ENCODE assay signal across 1 cellular context in genomic region chr11:71996946-71997345, GRCh38.
TF ChIP-seq lines count a peak whose summit lies in the region.

No MANE protein-coding gene starts in this region.

TF ChIP-seq in GM12878, 131 proteins besides CTCF, POLR2A, EP300 and RAD21:
- TF ChIP-seq BHLHE40 (IDR thresholded peaks at IDR 0.05; ENCODE audit: borderline replicate concordance in 1 of 2, low read depth in 2 of 2, low read length in 1 of 2) (peak; percentile 27 to 46; a peak in 3 of 4 replicates), SP1 (IDR thresholded peaks at IDR 0.05; ENCODE audit: low read depth, low read length) (no peak), HCFC1 (IDR thresholded peaks at IDR 0.05; ENCODE audit: low read length) (no peak)
